ENCODE assay signal across 8 cellular contexts in the genomic region with DNA sequence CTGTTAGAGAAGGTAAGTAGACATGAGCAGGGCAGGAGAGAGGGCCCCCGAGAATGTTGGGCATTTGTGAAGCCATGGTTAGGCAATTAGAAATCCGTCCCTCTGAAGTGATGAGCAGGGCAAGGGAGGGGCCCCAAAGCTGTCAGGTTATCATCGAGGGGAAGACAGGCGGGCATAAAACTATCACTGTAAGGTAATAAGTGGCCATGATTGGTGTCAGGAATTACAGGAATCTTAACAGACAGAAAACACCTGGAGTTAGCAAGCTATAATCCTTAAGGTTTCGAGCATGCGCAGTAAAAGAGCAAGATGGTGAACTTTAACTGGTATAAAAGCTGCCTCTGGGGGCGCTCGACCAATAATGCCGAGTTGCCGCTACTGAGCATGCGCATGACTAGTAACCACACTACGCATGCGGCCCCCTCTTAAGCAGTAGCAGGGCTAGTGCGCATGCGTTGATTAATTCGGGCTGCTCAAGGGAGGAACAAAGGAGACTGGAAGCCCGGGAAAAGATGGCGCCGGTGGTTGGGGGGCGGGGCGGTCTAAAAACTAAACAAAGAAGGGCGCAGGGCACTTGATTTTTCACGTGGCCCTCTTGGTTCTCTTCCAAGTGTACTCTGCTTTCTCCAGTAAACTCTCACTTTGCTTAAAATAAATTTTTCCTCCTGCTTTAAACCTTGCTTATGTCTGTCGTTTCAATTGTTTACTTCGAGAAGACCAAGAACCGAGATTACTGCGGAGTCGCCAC. TPM values are rescaled to one million over a fixed set of nuclear protein-coding genes. Genes with fewer than 3 reads are reported as not detected.
DNase-seq lines count a peak whose midpoint lies in the region; TF ChIP-seq lines count a peak whose summit lies in the region.

No MANE protein-coding gene starts in this region.

- no peaks in the 10 kb centered on the region for H3K9me3 ChIP-seq in thymus (ENCODE audit: control insufficient read depth)

- H3K4me3 ChIP-seq in GM08714 (ENCODE audit: low read length), result peak overlapping the region; percentile 99
- peak overlapping the region; percentile 71 for H3K4me3 ChIP-seq in thymus (ENCODE audit: low read length)

- H3K27ac Mint-ChIP-seq in HFFc6 (peak overlapping the region; percentile 91), osteocyte (ENCODE audit: unreplicated experiment) (peak overlapping the region; percentile 99)
- H3K27ac Mint-ChIP-seq in activated naive CD8-positive, alpha-beta T cell treated with anti-CD3 and anti-CD28 coated beads for 36 hours, result peak overlapping the region; percentile 89

- no peaks in the 10 kb centered on the region for H3K27me3 ChIP-seq in thymus (ENCODE audit: control insufficient read depth, insufficient read depth)

- intact Hi-C loops in head of caudate nucleus (cut with DNase I), result loop anchor here (10.0 kb wide), 1 partner anchor 300 kb away; a partner anchor contains a TSS

- peak overlapping the region; percentile 82 for H3K27ac ChIP-seq in thymus (ENCODE audit: low read depth)

- DNase-seq in HFFc6 (peak; percentile 97), NCI-H1092 treated with DMSO at 0.1 percent for 48 hours (lab: John Stamatoyannopoulos, UW) (peak; percentile 98), SKM-1 (lab: John Stamatoyannopoulos, UW; ENCODE audit: unreplicated experiment) (peak; percentile 97), head of caudate nucleus (peak; percentile 85 to 99 (median 95)), osteocyte (ENCODE audit: extremely low spot score, unreplicated experiment) (peak; percentile 99)
- peak; percentile 92 for DNase-seq in activated naive CD8-positive, alpha-beta T cell treated with anti-CD3 and anti-CD28 coated beads for 36 hours

- peak overlapping the region; percentile 89 for H3K4me3 Mint-ChIP-seq in HFFc6
- H3K4me3 Mint-ChIP-seq in activated naive CD8-positive, alpha-beta T cell treated with anti-CD3 and anti-CD28 coated beads for 36 hours, result peak overlapping the region; percentile 87
- peak overlapping the region; percentile 85 for H3K4me3 Mint-ChIP-seq in osteocyte (ENCODE audit: unreplicated experiment)

- peaks cover 92% of the 10 kb centered on the region for H3K4me1 Mint-ChIP-seq in HFFc6 (ENCODE audit: low read depth)
- H3K4me1 Mint-ChIP-seq in activated naive CD8-positive, alpha-beta T cell treated with anti-CD3 and anti-CD28 coated beads for 36 hours, result peaks cover 77% of the 10 kb centered on the region
- H3K4me1 Mint-ChIP-seq in osteocyte (ENCODE audit: unreplicated experiment), result peaks cover 55% of the 10 kb centered on the region

- H3K27me3 Mint-ChIP-seq in HFFc6 (ENCODE audit: insufficient read depth) (peaks cover 2% of the 10 kb centered on the region; the same call in 1 of the 2 replicates), osteocyte (ENCODE audit: unreplicated experiment) (no peaks in the 10 kb centered on the region)
- no peaks in the 10 kb centered on the region for H3K27me3 Mint-ChIP-seq in activated naive CD8-positive, alpha-beta T cell treated with anti-CD3 and anti-CD28 coated beads for 36 hours

- 14% methylated on average over 28 of the region's 28 CpGs for WGBS in thymus

- H3K36me3 Mint-ChIP-seq in HFFc6 (ENCODE audit: low read depth), result peaks cover 88% of the 10 kb centered on the region
- peaks cover 83% of the 10 kb centered on the region for H3K36me3 Mint-ChIP-seq in activated naive CD8-positive, alpha-beta T cell treated with anti-CD3 and anti-CD28 coated beads for 36 hours
- peaks cover 58% of the 10 kb centered on the region for H3K36me3 Mint-ChIP-seq in osteocyte (ENCODE audit: unreplicated experiment)

- H3K9me3 Mint-ChIP-seq in HFFc6 (no peaks in the 10 kb centered on the region), osteocyte (ENCODE audit: unreplicated experiment) (no peaks in the 10 kb centered on the region)
- H3K9me3 Mint-ChIP-seq in activated naive CD8-positive, alpha-beta T cell treated with anti-CD3 and anti-CD28 coated beads for 36 hours, result no peaks in the 10 kb centered on the region

- TF ChIP-seq CTCF in HFFc6 (IDR thresholded peaks at IDR 0.05) (peak; percentile 95), osteocyte (IDR thresholded peaks at IDR 0.05) (peak; percentile 87)

- peaks cover 13% of the 10 kb centered on the region for H3K4me1 ChIP-seq in thymus (ENCODE audit: control insufficient read depth, insufficient read depth, low read length)

- H3K36me3 ChIP-seq in thymus (ENCODE audit: control insufficient read depth, insufficient read depth), result peaks cover 34% of the 10 kb centered on the region

RNA-seq across cellular contexts. Expression of a gene that starts 5.5 kb away (rescaled TPM):
- total RNA-seq in HFFc6 (2021; fragmentation: NEBNext Ultra II Directional; extraction: Animal tissue kit (Norgen Biotek cat#: 25700)), result 100 to 1,000 TPM; 291 to 372 (median 352) TPM
- 100 to 1,000 TPM; 585 to 614 TPM for total RNA-seq in activated naive CD8-positive, alpha-beta T cell treated with anti-CD3 and anti-CD28 coated beads for 36 hours
- 224 and 234 TPM in 2 replicates for total RNA-seq in osteocyte
- polyA plus RNA-seq in thymus, result 113 TPM

RNA-seq across cellular contexts. Expression of a gene that starts 32.9 kb away (rescaled TPM):
- total RNA-seq in HFFc6 (2021; fragmentation: NEBNext Ultra II Directional; extraction: Animal tissue kit (Norgen Biotek cat#: 25700)), result under 1 TPM in 3 of 6 experiments, not detected in 3; 0.09 to 0.25 (median 0.13) TPM
- under 1 TPM; 0.40 to 0.41 TPM for total RNA-seq in activated naive CD8-positive, alpha-beta T cell treated with anti-CD3 and anti-CD28 coated beads for 36 hours
- 1.5 and 2.3 TPM in 2 replicates for total RNA-seq in osteocyte
- 1.0 TPM for polyA plus RNA-seq in thymus

RNA-seq across cellular contexts. Expression of a gene that starts 33.0 kb away (rescaled TPM):
- total RNA-seq in HFFc6 (2021; fragmentation: NEBNext Ultra II Directional; extraction: Animal tissue kit (Norgen Biotek cat#: 25700)), result 1 to 10 TPM; 4.9 to 7.5 (median 6.4) TPM
- 10 to 100 TPM; 15.3 to 16.2 TPM for total RNA-seq in activated naive CD8-positive, alpha-beta T cell treated with anti-CD3 and anti-CD28 coated beads for 36 hours
- total RNA-seq in osteocyte, result 6.6 and 9.0 TPM in 2 replicates
- polyA plus RNA-seq in thymus, result 5.7 TPM

Comparison
In these comparisons a context has a peak if more than half of its experiments do, and no peak if none do; other contexts are left out.
1. Peak in every context shown above with its lines: DNase-seq, H3K4me3 ChIP-seq and H3K27ac ChIP-seq.